Comparison of ENCODE assay signal across 12 cellular contexts in the genomic region with DNA sequence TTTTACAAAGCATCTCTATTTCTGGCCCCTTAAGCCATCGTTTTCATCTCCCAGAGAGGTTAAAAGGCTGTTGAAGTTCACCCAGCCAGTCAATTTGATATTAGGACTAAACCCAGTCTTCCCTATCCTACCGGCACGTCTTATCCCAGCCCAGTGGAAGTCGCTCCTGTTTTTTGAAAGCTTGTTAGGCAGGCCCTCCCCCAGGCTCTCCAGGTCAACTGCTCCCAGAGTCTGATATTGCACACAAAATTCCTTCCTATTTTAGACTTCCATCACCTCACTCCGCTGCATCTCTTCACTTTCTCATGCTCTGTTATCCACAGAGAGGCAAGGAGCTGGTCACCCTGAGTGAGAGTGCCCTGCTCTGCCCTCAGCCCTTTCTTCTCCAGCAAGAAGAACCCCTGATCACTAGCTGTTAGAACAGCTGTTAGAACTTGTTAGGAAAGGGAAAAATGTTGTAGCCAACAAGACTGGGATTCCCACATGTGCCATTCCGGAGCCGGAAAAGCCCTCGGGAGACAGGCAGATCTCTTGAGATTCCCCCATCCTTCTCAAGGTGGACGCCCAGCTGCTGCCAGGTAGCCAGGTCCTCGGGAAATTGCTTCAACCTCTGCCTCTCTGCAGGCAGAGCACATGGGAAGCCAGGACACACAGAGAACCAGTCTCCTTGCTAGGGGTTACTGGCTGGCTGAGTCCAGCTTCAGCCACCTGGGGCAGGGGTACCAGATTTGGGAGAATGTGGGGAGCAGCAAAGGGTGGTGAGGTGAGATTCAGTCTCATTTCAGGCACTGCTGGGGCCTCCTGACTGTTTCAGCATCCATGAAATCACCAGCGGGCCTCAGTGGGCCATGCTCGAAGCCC. TPM values are rescaled to one million over a fixed set of nuclear protein-coding genes. Genes with fewer than 3 reads are reported as not detected.
DNase-seq lines count a peak whose midpoint lies in the region; ATAC-seq, FAIRE-seq and TF ChIP-seq lines count a peak whose summit lies in the region.
"Had no signal": no experiment of that assay in that cellular context is flagged by ENCODE, and none has a peak within 500 bp of the region (broad histone marks: within the 10 kb centered on the region; RNA-seq: fewer than 3 reads in every experiment).

No MANE protein-coding gene starts in this region.

- 81% methylated on average over 12 of the region's 12 CpGs for WGBS in K562 (ENCODE audit: insufficient coverage, low coverage, missing lambda C conversion rate)
- 51 to 64% methylated on average over 6 to 8 of the region's 12 CpGs for WGBS in gastroesophageal sphincter (ENCODE audit: low coverage in 1 of 2), 2 donors
- WGBS in neuronal stem cell (ENCODE audit: extremely low coverage in 2 of 2, insufficient read length in 2 of 2, insufficient replicate concordance in 1 of 2), 2 donors: no CpG with 5 or more reads among the region's 12 CpGs
- 77 to 80% methylated on average over 5 to 12 of the region's 12 CpGs for WGBS in transverse colon (ENCODE audit: low coverage in 1 of 2), 2 donors

- H2BK5ac ChIP-seq in neuronal stem cell (ENCODE audit: low read length): no peak overlapping the region

- in situ Hi-C loops in K562 (cut with MboI) (no loop called here), transverse colon (cut with MboI; ENCODE audit: low pct_ligation_motif_present in 1 of 4, low pct_unique_long_range_greater_than_20kb in 1 of 4, low sequenced_read_pairs in 3 of 4) (no loop called here)

- H3K23ac ChIP-seq in neuronal stem cell (ENCODE audit: low read depth, low read length, poor library complexity): no peak overlapping the region

- no peak for ATAC-seq in K562
- no peak for ATAC-seq in gastroesophageal sphincter
- ATAC-seq in HG03159 (IDR thresholded peaks at IDR 0.05; ENCODE audit: unreplicated experiment): no peak
- ATAC-seq: activated CD8-positive, alpha-beta T cell treated with anti-CD3 and anti-CD28 coated beads for 36 hours; activated T-helper 17 cell treated with anti-CD3 and anti-CD28 coated beads, Interleukin-2, amount 50 U/mL, for 72 hours had no signal

- H3K4me1 ChIP-seq in K562 (replicated peaks in 1 of 2; ENCODE audit: control insufficient read depth in 2 of 2, insufficient read depth in 2 of 2, low read length in 2 of 2) (peaks cover 50 to 52% of the 10 kb centered on the region in 2 experiments), gastroesophageal sphincter (peaks cover 15 to 95% (median 51%) of the 10 kb centered on the region in 3 donors), neuronal stem cell (ENCODE audit: control insufficient read depth in 2 of 2, insufficient read depth in 1 of 2, low read depth in 1 of 2, low read length in 2 of 2) (peaks cover 0 to 14% of the 10 kb centered on the region in 2 donors), transverse colon (peaks cover 3 to 24% (median 9%) of the 10 kb centered on the region in 4 donors)

- POLR2A ChIA-PET in K562 (lab: Yijun Ruan, JAX): interaction anchor here (0.5 to 1.7 kb wide), 7 partner anchors 11 to 314 kb away, joined by 3 to 7 read pairs (median 5); no protein-coding TSS in a partner anchor

- H2BK15ac ChIP-seq in neuronal stem cell (ENCODE audit: low read length): peak overlapping the region; percentile 24

- H4K91ac ChIP-seq in neuronal stem cell (ENCODE audit: low read depth, low read length, poor library complexity): no peak overlapping the region

- TF ChIP-seq CTCF in K562 (IDR thresholded peaks at IDR 0.05 in 2 of 3, conservative IDR thresholded peaks at IDR 0.05 in 1 of 3; ENCODE audit: insufficient read depth in 2 of 3, low read depth in 1 of 3, low read length in 3 of 3) (no peak), gastroesophageal sphincter (IDR thresholded peaks at IDR 0.05) (no peak), transverse colon (IDR thresholded peaks at IDR 0.05) (no peak)

- TF ChIP-seq EP300 in K562 (IDR thresholded peaks at IDR 0.05; ENCODE audit: low read length) (no peak), gastroesophageal sphincter (IDR thresholded peaks at IDR 0.05) (no peak), transverse colon (IDR thresholded peaks at IDR 0.05; ENCODE audit: low read depth) (no peak)

- H3K27ac ChIP-seq in K562 (ENCODE audit: extremely low read depth, low read depth, low read length) (peak overlapping the region; percentile 88; the same call in 2 of the 3 replicates), gastroesophageal sphincter (peak overlapping the region; percentile 65 to 86 (median 83)), neuronal stem cell (replicated peaks; ENCODE audit: low read length) (no peak overlapping the region), transverse colon (peak overlapping the region; percentile 42 to 59 (median 50))

- H3K79me1 ChIP-seq in neuronal stem cell (ENCODE audit: low read depth, low read length): no peaks in the 10 kb centered on the region

- H2AFZ ChIP-seq in K562 (ENCODE audit: low read depth, low read length) (peak overlapping the region; percentile 52), neuronal stem cell (ENCODE audit: low read length) (no peak overlapping the region)

- TF ChIP-seq RAD21 in K562 (CRISPR knock-in tag; conservative IDR thresholded peaks at IDR 0.05 in 1 of 2, IDR thresholded peaks at IDR 0.05 in 1 of 2): no peak

- peak overlapping the region; percentile 18 for H2AK5ac ChIP-seq in neuronal stem cell (ENCODE audit: low read depth, low read length)

- H3K9me3 ChIP-seq in K562 (replicated peaks; ENCODE audit: control insufficient read depth, insufficient read depth, low read depth, low read length) (no peaks in the 10 kb centered on the region), gastroesophageal sphincter (no peaks in the 10 kb centered on the region), neuronal stem cell (replicated peaks in 1 of 2; ENCODE audit: control insufficient read depth in 2 of 2, insufficient read depth in 1 of 2, low read depth in 1 of 2, low read length in 2 of 2) (peaks cover 0 to 3% of the 10 kb centered on the region in 2 donors), transverse colon (no peaks in the 10 kb centered on the region)

- H3K9ac ChIP-seq in K562 (ENCODE audit: insufficient read depth in 1 of 2, low read depth in 2 of 2, low read length in 2 of 2) (peak overlapping the region in 1 of 2 experiments; percentile 81; a peak in 2 of 4 replicates), neuronal stem cell (ENCODE audit: low read depth, low read length, poor library complexity) (no peak overlapping the region)

- H4K20me1 ChIP-seq in K562 (replicated peaks; ENCODE audit: control insufficient read depth, insufficient read depth, low read length): no peaks in the 10 kb centered on the region

- DNase-seq in K562 (ENCODE audit: extremely low read depth in 1 of 4, low spot score in 3 of 4) (no peak), neuronal stem cell (ENCODE audit: low spot score) (no peak), transverse colon (no peak), SIG-M5 (lab: John Stamatoyannopoulos, UW) (no peak)
- no peak for DNase-seq in activated CD4-positive, alpha-beta T cell treated with anti-CD3 and anti-CD28 coated beads, Interleukin-2, amount 50 U/mL, for 1 hour
- DNase-seq: activated CD8-positive, alpha-beta T cell treated with anti-CD3 and anti-CD28 coated beads for 36 hours; DMS153; NCI-H1092 treated with DMSO at 0.1 percent for 48 hours; stimulated activated CD4-positive, alpha-beta T cell treated with anti-CD3 and anti-CD28 coated beads, Interleukin-4, amount 100 ng/mL, for 1 hour had no signal

- no peak for FAIRE-seq in K562 (lab: Jason Lieb, UNC)

- H3K4me2 ChIP-seq in K562 (ENCODE audit: insufficient read depth, low read length) (no peak overlapping the region; the same call in 1 of the 2 replicates), neuronal stem cell (ENCODE audit: insufficient read depth, low read length, poor library complexity, severe bottlenecking) (no peak overlapping the region)

- H3K36me3 ChIP-seq in K562 (ENCODE audit: control insufficient read depth, insufficient read depth, low read length) (no peaks in the 10 kb centered on the region), gastroesophageal sphincter (peaks cover 0 to 34% of the 10 kb centered on the region in 2 donors), neuronal stem cell (replicated peaks in 1 of 2; ENCODE audit: control insufficient read depth in 2 of 2, insufficient read depth in 2 of 2, low read length in 2 of 2) (peaks cover 0 to 17% of the 10 kb centered on the region in 2 donors), transverse colon (peaks cover 0 to 12% (median 5%) of the 10 kb centered on the region in 4 donors)

- CTCF ChIA-PET in K562 (lab: Yijun Ruan, JAX; ENCODE audit: low intra/inter-chr PET ratio): no interaction called here

- no peak overlapping the region for H4K8ac ChIP-seq in neuronal stem cell (ENCODE audit: low read depth, low read length)

- H2BK12ac ChIP-seq in neuronal stem cell (ENCODE audit: low read length): no peak overlapping the region

- TF ChIP-seq POLR2A in K562 (conservative IDR thresholded peaks at IDR 0.05) (no peak), gastroesophageal sphincter (IDR thresholded peaks at IDR 0.05) (no peak), transverse colon (IDR thresholded peaks at IDR 0.05) (no peak)

- H3K79me2 ChIP-seq in K562 (ENCODE audit: control insufficient read depth, insufficient read depth, low read length): no peaks in the 10 kb centered on the region

- H3K18ac ChIP-seq in neuronal stem cell (ENCODE audit: low read length): no peak overlapping the region

- no peak overlapping the region for H3K14ac ChIP-seq in neuronal stem cell (ENCODE audit: low read length)

- no peaks in the 10 kb centered on the region for H3K9me1 ChIP-seq in K562 (ENCODE audit: control insufficient read depth, insufficient read depth, low read length)

- intact Hi-C loops in K562 (cut with micrococcal nuclease): no loop called here
- intact Hi-C loops in transverse colon (cut with DNase I; ENCODE audit: low total_unique reads): loop anchor here (1.0 kb wide), 1 partner anchor 34 kb away; no protein-coding TSS in a partner anchor

- no peak overlapping the region for H3K4ac ChIP-seq in neuronal stem cell (ENCODE audit: low read length)

- BruUV-seq in K562 (replicated peaks; lab: Mats Ljungman, UMichigan): no TSS peak

- no peak overlapping the region for H3K4me3 ChIP-seq in K562
- H3K4me3 ChIP-seq in gastroesophageal sphincter: no peak overlapping the region
- no peak overlapping the region for H3K4me3 ChIP-seq in neuronal stem cell (ENCODE audit: low read length in 2 of 2)
- H3K4me3 ChIP-seq in transverse colon: no peak overlapping the region

- H3K27me3 ChIP-seq in K562 (ENCODE audit: control insufficient read depth in 2 of 2, insufficient read depth in 2 of 2, low read length in 2 of 2) (no peaks in the 10 kb centered on the region; a peak in 1 of 5 replicates), gastroesophageal sphincter (no peaks in the 10 kb centered on the region), neuronal stem cell (ENCODE audit: control insufficient read depth in 3 of 3, insufficient read depth in 3 of 3, low read depth in 1 of 3, low read length in 3 of 3) (no peaks in the 10 kb centered on the region), transverse colon (no peaks in the 10 kb centered on the region)

- H2BK120ac ChIP-seq in neuronal stem cell (ENCODE audit: low read depth, low read length): no peak overlapping the region

RNA-seq across cellular contexts. Expression of a gene that starts 25.7 kb away (rescaled TPM):
- total RNA-seq in K562 (2011; cell fraction: chromatin; rRNA removed; ENCODE audit: low replicate concordance): 0.70 and 3.5 TPM in 2 replicates
- 0.79 and 2.0 TPM in 2 replicates for total RNA-seq in K562 (2011; cell fraction: nucleolus; rRNA removed)
- total RNA-seq in K562 (2011; cell fraction: nucleoplasm; rRNA removed): 0.81 and 0.99 TPM in 2 replicates
- total RNA-seq in K562 (2014; rRNA removed): 0.29 and 0.32 TPM in 2 replicates
- total RNA-seq in K562 (2014; rRNA removed; fragmentation: Illumina TruSeq; extraction: Trizol): 0.06 and 0.18 TPM in 2 replicates
- total RNA-seq in K562 (2015; rRNA removed; fragmentation: Illumina TruSeq; extraction: Trizol): 0.36 and 0.41 TPM in 2 replicates
- 1.1 and 1.3 TPM in 2 replicates for total RNA-seq in K562 (2021)
- 0.41 and 0.75 TPM in 2 replicates for polyA plus RNA-seq in K562 (2011; rRNA removed)
- 0.32 and 1.4 TPM in 2 replicates for polyA plus RNA-seq in K562 (2011; cell fraction: cytosol; rRNA removed)
- 1.7 and 6.9 TPM in 2 replicates for polyA plus RNA-seq in K562 (2011; cell fraction: nucleus; rRNA removed)
- 0.42 and 0.48 TPM in 2 replicates for polyA plus RNA-seq in K562 (2012)
- polyA plus RNA-seq in K562 (2014; fragmentation: Illumina TruSeq; extraction: Trizol): 0.24 and 0.39 TPM in 2 replicates
- polyA plus RNA-seq in K562 (2014; fragmentation: Nextera tagmentation; extraction: Ambion mirVana): under 1 TPM; 0.01 to 0.06 TPM
- 0.16 and 0.77 TPM in 2 replicates for polyA plus RNA-seq in K562 (2014; rRNA removed)
- polyA minus RNA-seq in K562 (2011; rRNA and poly(A)+ RNA removed): 1.1 and 2.7 TPM in 2 replicates
- polyA minus RNA-seq in K562 (2011; cell fraction: cytosol; rRNA and poly(A)+ RNA removed): 2.0 and 2.6 TPM in 2 replicates
- polyA minus RNA-seq in K562 (2011; cell fraction: nucleus; rRNA and poly(A)+ RNA removed): 3.1 and 8.1 TPM in 2 replicates
- 10 to 100 TPM; 12.5 to 38.3 (median 32.0) TPM for total RNA-seq in gastroesophageal sphincter
- 1.2 TPM for polyA plus RNA-seq in neuronal stem cell (2013, experiment 1 of 2)
- 1.1 TPM for polyA plus RNA-seq in neuronal stem cell (2013, experiment 2 of 2)
- total RNA-seq in transverse colon: 100 to 1,000 TPM in 1 of 4 donors, 10 to 100 TPM in 3; 77.4 to 140 (median 85.5) TPM
